8 cellular contexts compared by ENCODE assay signal in genomic region chr12:54358945-54359761, GRCh38. TPM values are rescaled to one million over a fixed set of nuclear protein-coding genes. Genes with fewer than 3 reads are reported as not detected.
DNase-seq lines count a peak whose midpoint lies in the region; ATAC-seq and TF ChIP-seq lines count a peak whose summit lies in the region.

No MANE protein-coding gene starts in this region.

- no peaks in the 10 kb centered on the region for H3K9me3 ChIP-seq in SK-N-MC (ENCODE audit: low read depth, low read length)
- no peaks in the 10 kb centered on the region for H3K9me3 ChIP-seq in ovary
- no peaks in the 10 kb centered on the region for H3K9me3 ChIP-seq in thyroid gland

- H3K4me3 ChIP-seq in GM08714 (ENCODE audit: low read length) (peak overlapping the region; percentile 75), SK-N-MC (peak overlapping the region; percentile 94), ovary (peak overlapping the region; percentile 45), thyroid gland (replicated peaks in 1 of 3) (peak overlapping the region in 2 of 3 donors; percentile 55 to 62)

- TF ChIP-seq CTCF in ovary (IDR thresholded peaks at IDR 0.05) (no peak), thyroid gland (IDR thresholded peaks at IDR 0.05) (no peak)

- H3K27ac Mint-ChIP-seq in activated naive CD4-positive, alpha-beta T cell treated with anti-CD3 and anti-CD28 coated beads, Interleukin-2, amount 50 U/mL, for 72 hours, result no peak overlapping the region

- ATAC-seq in HG02610 (IDR thresholded peaks at IDR 0.05; ENCODE audit: unreplicated experiment), result peak; percentile 97
- peak; percentile 87 to 95 for ATAC-seq in activated naive CD4-positive, alpha-beta T cell treated with anti-CD3 and anti-CD28 coated beads, Interleukin-2, amount 50 U/mL, for 72 hours
- peak; percentile 99 for ATAC-seq in Right ventricle myocardium inferior

- no peak for TF ChIP-seq EP300 in ovary (IDR thresholded peaks at IDR 0.05)

- DNase-seq in NCI-H1092 (lab: John Stamatoyannopoulos, UW), result peak; percentile 100
- DNase-seq in SK-N-MC (ENCODE audit: low read depth, low spot score), result peak; percentile 97
- DNase-seq in activated naive CD4-positive, alpha-beta T cell treated with anti-CD3 and anti-CD28 coated beads, Interleukin-2, amount 50 U/mL, for 72 hours (ENCODE audit: low spot score in 2 of 2), result peak; percentile 89 to 94
- DNase-seq in Right ventricle myocardium inferior (ENCODE audit: missing footprints), result peak; percentile 97
- DNase-seq in ovary, result peak; percentile 95 to 98 (median 97)
- DNase-seq in thyroid gland, result peak; percentile 97 to 98

- H3K9ac ChIP-seq in SK-N-MC (ENCODE audit: insufficient read length), result peak overlapping the region; percentile 84

- no peaks in the 10 kb centered on the region for H3K9me3 Mint-ChIP-seq in activated naive CD4-positive, alpha-beta T cell treated with anti-CD3 and anti-CD28 coated beads, Interleukin-2, amount 50 U/mL, for 72 hours

- WGBS in ovary, 3 donors, result 0 to 1% (median 1%) methylated on average over 40 of the region's 40 CpGs
- WGBS in thyroid gland, 2 donors, result 1 to 2% methylated on average over 40 of the region's 40 CpGs

- H3K27me3 ChIP-seq in ovary (no peaks in the 10 kb centered on the region), thyroid gland (no peaks in the 10 kb centered on the region)

- peaks cover 1% of the 10 kb centered on the region for H3K4me1 ChIP-seq in ovary (ENCODE audit: insufficient read depth)
- H3K4me1 ChIP-seq in thyroid gland, result peaks cover 20 to 51% of the 10 kb centered on the region in 2 donors

- no peaks in the 10 kb centered on the region for H3K36me3 Mint-ChIP-seq in activated naive CD4-positive, alpha-beta T cell treated with anti-CD3 and anti-CD28 coated beads, Interleukin-2, amount 50 U/mL, for 72 hours

- intact Hi-C loops in Right ventricle myocardium inferior (cut with DNase I) (loop anchor here (1.0 to 2.0 kb wide), 2 partner anchors 20 to 139 kb away; no protein-coding TSS in a partner anchor), ovary (cut with DNase I) (loop anchor here in 3 of 4 donors (5.0 to 10.0 kb wide), 3 partner anchors 74 to 364 kb away; partner anchors contain the start of genes CBX5 (in 2 of the 3) and HNRNPA1 (in 2 of the 3)), thyroid gland (cut with DNase I) (no loop called here)

- TF ChIP-seq POLR2A in ovary (IDR thresholded peaks at IDR 0.05), result peak; percentile 35
- peak; percentile 35 to 75 for TF ChIP-seq POLR2A in thyroid gland (IDR thresholded peaks at IDR 0.05)

- peak overlapping the region; percentile 95 for H3K27ac ChIP-seq in SK-N-MC
- peak overlapping the region; percentile 79 to 88 for H3K27ac ChIP-seq in ovary
- H3K27ac ChIP-seq in thyroid gland, result peak overlapping the region; percentile 85 to 95 (median 89)

- H3K36me3 ChIP-seq in SK-N-MC (ENCODE audit: insufficient read depth, low read length), result no peaks in the 10 kb centered on the region
- H3K36me3 ChIP-seq in ovary, result no peaks in the 10 kb centered on the region
- no peaks in the 10 kb centered on the region for H3K36me3 ChIP-seq in thyroid gland

RNA-seq across cellular contexts. Expression of gene GPR84, which starts 5.1 kb away (rescaled TPM):
- 1 to 10 TPM; 2.0 to 4.1 TPM for total RNA-seq in activated naive CD4-positive, alpha-beta T cell treated with anti-CD3 and anti-CD28 coated beads, Interleukin-2, amount 50 U/mL, for 72 hours
- 0.22 TPM for total RNA-seq in Right ventricle myocardium inferior
- total RNA-seq in ovary, result 1 to 10 TPM in 2 of 7 donors, under 1 TPM in 5; 0.12 to 3.1 (median 0.43) TPM
- under 1 TPM; 0.22 to 0.42 TPM for polyA plus RNA-seq in ovary
- under 1 TPM in 2 of 4 donors, not detected in 2; 0.39 to 0.40 TPM for total RNA-seq in thyroid gland

RNA-seq across cellular contexts. Expression of gene ZNF385A, which starts 25.4 kb away (rescaled TPM):
- total RNA-seq in activated naive CD4-positive, alpha-beta T cell treated with anti-CD3 and anti-CD28 coated beads, Interleukin-2, amount 50 U/mL, for 72 hours, result 1 to 10 TPM; 1.2 to 1.8 TPM
- 11.6 TPM for total RNA-seq in Right ventricle myocardium inferior
- 10 to 100 TPM in 1 of 7 donors, 1 to 10 TPM in 6; 4.3 to 30.5 (median 6.5) TPM for total RNA-seq in ovary
- 1 to 10 TPM; 3.6 to 4.5 TPM for polyA plus RNA-seq in ovary
- 10 to 100 TPM; 24.2 to 38.9 (median 29.3) TPM for total RNA-seq in thyroid gland

RNA-seq across cellular contexts. Expression of gene COPZ1, which starts 34.2 kb away (rescaled TPM):
- total RNA-seq in activated naive CD4-positive, alpha-beta T cell treated with anti-CD3 and anti-CD28 coated beads, Interleukin-2, amount 50 U/mL, for 72 hours, result 100 to 1,000 TPM in 1 of 2 donors, 10 to 100 TPM in 1; 99.1 to 101 TPM
- 130 TPM for total RNA-seq in Right ventricle myocardium inferior
- 100 to 1,000 TPM in 4 of 7 donors, 10 to 100 TPM in 3; 41.7 to 117 (median 108) TPM for total RNA-seq in ovary
- 100 to 1,000 TPM in 1 of 2 donors, 10 to 100 TPM in 1; 79.4 to 219 TPM for polyA plus RNA-seq in ovary
- 100 to 1,000 TPM; 181 to 284 (median 236) TPM for total RNA-seq in thyroid gland

RNA-seq across cellular contexts. Expression of gene NFE2, which starts 58.3 kb away (rescaled TPM):
- total RNA-seq in activated naive CD4-positive, alpha-beta T cell treated with anti-CD3 and anti-CD28 coated beads, Interleukin-2, amount 50 U/mL, for 72 hours, result under 1 TPM in 1 of 2 donors, not detected in 1; 0.20 TPM
- total RNA-seq in Right ventricle myocardium inferior, result 1.1 TPM
- under 1 TPM in 5 of 7 donors, not detected in 2; 0.11 to 0.54 (median 0.33) TPM for total RNA-seq in ovary
- polyA plus RNA-seq in ovary, result under 1 TPM; 0.05 to 0.43 TPM
- total RNA-seq in thyroid gland, result 1 to 10 TPM in 1 of 4 donors, under 1 TPM in 3; 0.56 to 1.7 (median 0.61) TPM

RNA-seq across cellular contexts. Expression of gene ITGA5, which starts 59.9 kb away (rescaled TPM):
- 10 to 100 TPM; 29.4 to 53.5 TPM for total RNA-seq in activated naive CD4-positive, alpha-beta T cell treated with anti-CD3 and anti-CD28 coated beads, Interleukin-2, amount 50 U/mL, for 72 hours
- total RNA-seq in Right ventricle myocardium inferior (53.5 TPM), ovary (10 to 100 TPM; 32.6 to 82.5 (median 41.5) TPM), thyroid gland (10 to 100 TPM; 40.3 to 64.5 (median 51.6) TPM)
- 10 to 100 TPM; 37.4 to 100.0 TPM for polyA plus RNA-seq in ovary

Comparison
In these comparisons a context has a peak if more than half of its experiments do, and no peak if none do; other contexts are left out.
1. Peak in every context shown above with its lines: DNase-seq, ATAC-seq, H3K4me3 ChIP-seq and H3K27ac ChIP-seq.